ENCODE assay signal across 8 cellular contexts in genomic region chr3:39809995-39810595, GRCh38. TPM values are rescaled to one million over a fixed set of nuclear protein-coding genes. Genes with fewer than 3 reads are reported as not detected.
DNase-seq lines count a peak whose midpoint lies in the region; ATAC-seq, FAIRE-seq and TF ChIP-seq lines count a peak whose summit lies in the region.

No MANE protein-coding gene starts in this region.

- H3K36me3 Mint-ChIP-seq in CD14-positive monocyte = peaks cover 5 to 8% of the 10 kb centered on the region in 2 donors

- no peak overlapping the region for H3K27ac ChIP-seq in testis

- peaks cover 66 to 72% (median 67%) of the 10 kb centered on the region in 3 donors for H3K27me3 Mint-ChIP-seq in CD14-positive monocyte (ENCODE audit: low read depth in 3 of 3)

- no peak overlapping the region for H3K27ac Mint-ChIP-seq in CD14-positive monocyte

- no peak for FAIRE-seq in H54 (lab: Jason Lieb, UNC)

- H3K4me3 ChIP-seq in HFF-Myc (replicated peaks; ENCODE audit: low read depth, low read length) (0 out of 2 replicates have a peak overlapping the region, but pooled peaks have one; percentile 12), testis (peak overlapping the region; percentile 59 to 69)

- intact Hi-C loops in CD14-positive monocyte (cut with micrococcal nuclease) = no loop called here
- intact Hi-C loops in testis (cut with DNase I; ENCODE audit: low total_unique reads) = no loop called here

- H3K4me3 Mint-ChIP-seq in CD14-positive monocyte = peak overlapping the region; percentile 71 to 91

- no peak for TF ChIP-seq POLR2A in testis (IDR thresholded peaks at IDR 0.05)
- no peak for TF ChIP-seq POLR2A in H54 (IDR thresholded peaks at IDR 0.05; ENCODE audit: low read depth, low read length)

- peaks cover 10% of the 10 kb centered on the region for H3K4me1 Mint-ChIP-seq in CD14-positive monocyte

- no peaks in the 10 kb centered on the region for H3K36me3 ChIP-seq in testis (ENCODE audit: low read depth, missing control alignments)

- peak; percentile 31 for ATAC-seq in left lobe of liver

- TF ChIP-seq CTCF in CD14-positive monocyte (IDR thresholded peaks at IDR 0.05) = no peak
- TF ChIP-seq CTCF in HFF-Myc (IDR thresholded peaks at IDR 0.05; ENCODE audit: low read depth, low read length, missing control alignments) = no peak
- no peak for TF ChIP-seq CTCF in testis (IDR thresholded peaks at IDR 0.05)

- no peaks in the 10 kb centered on the region for H3K27me3 ChIP-seq in testis

- DNase-seq in CD14-positive monocyte (ENCODE audit: low spot score) (no peak), HFF-Myc (ENCODE audit: extremely low read depth, low read depth) (no peak), astrocyte of the hippocampus (ENCODE audit: low read depth, low spot score) (peak; percentile 15), left lobe of liver (ENCODE audit: low spot score) (peak; percentile 54), testis (no peak), NCI-H1092 (lab: John Stamatoyannopoulos, UW) (no peak), GOT3 (lab: John Stamatoyannopoulos, UW) (no peak), H54 (ENCODE audit: insufficient read length, low spot score) (no peak)

- H3K9me3 Mint-ChIP-seq in CD14-positive monocyte = peaks cover 0 to 17% (median 7%) of the 10 kb centered on the region in 7 donors

- WGBS in testis, 2 donors = 1 to 2% methylated on average over 38 to 47 of the region's 48 CpGs

- H3K4me1 ChIP-seq in testis = peaks cover 4% of the 10 kb centered on the region

- no peaks in the 10 kb centered on the region for H3K9me3 ChIP-seq in testis

RNA-seq across cellular contexts. Expression of gene MYRIP, which starts 0.7 kb away (rescaled TPM):
- polyA plus RNA-seq in CD14-positive monocyte = not detected
- 12.7 TPM for total RNA-seq in left lobe of liver
- 1 to 10 TPM; 4.8 to 5.8 TPM for total RNA-seq in testis
- polyA plus RNA-seq in testis (ENCODE audit: insufficient read depth, low read depth, low replicate concordance) = 2.4 TPM

Comparison
In these comparisons a context has a peak if more than half of its experiments do, and no peak if none do; other contexts are left out.
1. DNase-seq: peak in astrocyte of the hippocampus (single experiment) and left lobe of liver (single experiment); none in CD14-positive monocyte (single experiment), HFF-Myc (single experiment), testis (single experiment), NCI-H1092 (single experiment), GOT3 (single experiment) and H54 (single experiment).